In the genomic region with DNA sequence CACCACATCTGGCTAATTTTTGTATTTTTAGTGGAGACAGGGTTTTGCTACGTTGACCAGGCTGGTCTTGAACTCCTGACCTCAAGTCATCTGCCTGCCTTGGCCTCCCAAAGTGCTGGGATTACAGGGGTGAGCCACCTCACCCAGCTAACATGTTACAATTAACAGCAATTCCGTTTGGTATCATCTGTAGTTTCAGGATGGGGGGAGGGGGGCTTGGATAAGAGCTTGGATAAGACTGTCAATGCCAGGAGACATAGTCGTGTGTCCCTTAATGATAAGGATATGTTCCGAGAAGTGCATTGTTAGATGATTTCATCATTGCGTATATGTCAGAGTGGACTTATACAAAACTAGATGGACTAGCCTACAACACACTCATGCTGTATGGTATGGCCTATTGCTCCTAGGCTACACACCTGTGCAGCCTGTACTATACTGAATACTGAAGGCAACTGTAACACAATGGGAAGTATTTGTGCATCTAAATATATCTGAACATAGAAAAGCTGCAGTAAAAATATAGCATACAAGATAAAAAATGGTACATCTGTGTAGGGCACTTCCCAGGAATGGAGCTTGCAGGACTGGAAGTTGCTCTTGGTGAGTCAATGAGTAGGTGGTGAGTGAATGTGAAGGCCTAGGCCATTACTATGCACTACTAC, we compare ENCODE assay signal across 1 cellular context.
A peak's percentile ranks its signal among the peaks of the same experiment; 100 is the strongest.
TF ChIP-seq lines count a peak whose summit lies in the region.

No MANE protein-coding gene starts in this region.

TF ChIP-seq in K562, 482 proteins besides CTCF, POLR2A, EP300 and RAD21 (continued from another document and continues in another):
- TF ChIP-seq, protein P1, sequence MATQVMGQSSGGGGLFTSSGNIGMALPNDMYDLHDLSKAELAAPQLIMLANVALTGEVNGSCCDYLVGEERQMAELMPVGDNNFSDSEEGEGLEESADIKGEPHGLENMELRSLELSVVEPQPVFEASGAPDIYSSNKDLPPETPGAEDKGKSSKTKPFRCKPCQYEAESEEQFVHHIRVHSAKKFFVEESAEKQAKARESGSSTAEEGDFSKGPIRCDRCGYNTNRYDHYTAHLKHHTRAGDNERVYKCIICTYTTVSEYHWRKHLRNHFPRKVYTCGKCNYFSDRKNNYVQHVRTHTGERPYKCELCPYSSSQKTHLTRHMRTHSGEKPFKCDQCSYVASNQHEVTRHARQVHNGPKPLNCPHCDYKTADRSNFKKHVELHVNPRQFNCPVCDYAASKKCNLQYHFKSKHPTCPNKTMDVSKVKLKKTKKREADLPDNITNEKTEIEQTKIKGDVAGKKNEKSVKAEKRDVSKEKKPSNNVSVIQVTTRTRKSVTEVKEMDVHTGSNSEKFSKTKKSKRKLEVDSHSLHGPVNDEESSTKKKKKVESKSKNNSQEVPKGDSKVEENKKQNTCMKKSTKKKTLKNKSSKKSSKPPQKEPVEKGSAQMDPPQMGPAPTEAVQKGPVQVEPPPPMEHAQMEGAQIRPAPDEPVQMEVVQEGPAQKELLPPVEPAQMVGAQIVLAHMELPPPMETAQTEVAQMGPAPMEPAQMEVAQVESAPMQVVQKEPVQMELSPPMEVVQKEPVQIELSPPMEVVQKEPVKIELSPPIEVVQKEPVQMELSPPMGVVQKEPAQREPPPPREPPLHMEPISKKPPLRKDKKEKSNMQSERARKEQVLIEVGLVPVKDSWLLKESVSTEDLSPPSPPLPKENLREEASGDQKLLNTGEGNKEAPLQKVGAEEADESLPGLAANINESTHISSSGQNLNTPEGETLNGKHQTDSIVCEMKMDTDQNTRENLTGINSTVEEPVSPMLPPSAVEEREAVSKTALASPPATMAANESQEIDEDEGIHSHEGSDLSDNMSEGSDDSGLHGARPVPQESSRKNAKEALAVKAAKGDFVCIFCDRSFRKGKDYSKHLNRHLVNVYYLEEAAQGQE (CRISPR knock-in tag; IDR thresholded peaks at IDR 0.05; ENCODE audit: low read depth) = no peak
- no peak for TF ChIP-seq HOXB6 (CRISPR knock-in tag; IDR thresholded peaks at IDR 0.05; ENCODE audit: borderline replicate concordance)
- TF ChIP-seq NRF1 (conservative IDR thresholded peaks at IDR 0.05 in 1 of 2, IDR thresholded peaks at IDR 0.05 in 1 of 2) = no peak
- peak; percentile 52 for TF ChIP-seq NFRKB (IDR thresholded peaks at IDR 0.05; ENCODE audit: low read depth)
- TF ChIP-seq ZMIZ1 (IDR thresholded peaks at IDR 0.05; ENCODE audit: low read depth in 2 of 2, low read length in 2 of 2) = peak in 1 of 2 experiments; percentile 74; a peak in 1 of 4 replicates
- no peak for TF ChIP-seq MIER1 (IDR thresholded peaks at IDR 0.05; ENCODE audit: low read depth)
- TF ChIP-seq HMGN3 (IDR thresholded peaks at IDR 0.05; ENCODE audit: borderline replicate concordance, extremely low read depth, insufficient read length, low read depth, low read length) = no peak
- no peak for TF ChIP-seq ZBTB17 (CRISPR knock-in tag; IDR thresholded peaks at IDR 0.05)
- TF ChIP-seq, protein P2, sequence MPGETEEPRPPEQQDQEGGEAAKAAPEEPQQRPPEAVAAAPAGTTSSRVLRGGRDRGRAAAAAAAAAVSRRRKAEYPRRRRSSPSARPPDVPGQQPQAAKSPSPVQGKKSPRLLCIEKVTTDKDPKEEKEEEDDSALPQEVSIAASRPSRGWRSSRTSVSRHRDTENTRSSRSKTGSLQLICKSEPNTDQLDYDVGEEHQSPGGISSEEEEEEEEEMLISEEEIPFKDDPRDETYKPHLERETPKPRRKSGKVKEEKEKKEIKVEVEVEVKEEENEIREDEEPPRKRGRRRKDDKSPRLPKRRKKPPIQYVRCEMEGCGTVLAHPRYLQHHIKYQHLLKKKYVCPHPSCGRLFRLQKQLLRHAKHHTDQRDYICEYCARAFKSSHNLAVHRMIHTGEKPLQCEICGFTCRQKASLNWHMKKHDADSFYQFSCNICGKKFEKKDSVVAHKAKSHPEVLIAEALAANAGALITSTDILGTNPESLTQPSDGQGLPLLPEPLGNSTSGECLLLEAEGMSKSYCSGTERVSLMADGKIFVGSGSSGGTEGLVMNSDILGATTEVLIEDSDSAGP (CRISPR knock-in tag; IDR thresholded peaks at IDR 0.05) = no peak
- 0 out of 2 replicates have a peak, but pooled peaks have one; percentile 21 for TF ChIP-seq NCOA1 (IDR thresholded peaks at IDR 0.05; ENCODE audit: low read depth)
- TF ChIP-seq HIVEP1 (CRISPR knock-in tag; IDR thresholded peaks at IDR 0.05) = no peak
- peak in 1 of 2 experiments; percentile 73 for TF ChIP-seq AFF1 (IDR thresholded peaks at IDR 0.05; ENCODE audit: low read depth in 1 of 2, partially characterized antibody in 2 of 2)
- no peak for TF ChIP-seq ZNF124 (CRISPR knock-in tag; IDR thresholded peaks at IDR 0.05)
- TF ChIP-seq RBFOX2 (IDR thresholded peaks at IDR 0.05; ENCODE audit: low read depth, low read length) = peak; percentile 34; the same call in 1 of the 2 replicates
- TF ChIP-seq ZNF584 (CRISPR knock-in tag; IDR thresholded peaks at IDR 0.05; ENCODE audit: low read depth) = peak; percentile 72; the same call in 1 of the 2 replicates
- no peak for TF ChIP-seq RBM34 (IDR thresholded peaks at IDR 0.05; ENCODE audit: borderline replicate concordance, insufficient read depth, low read length)
- TF ChIP-seq PHF8 (IDR thresholded peaks at IDR 0.05; ENCODE audit: borderline replicate concordance, low read length) = no peak
- TF ChIP-seq PHF20 (IDR thresholded peaks at IDR 0.05; ENCODE audit: partially characterized antibody) = no peak
- TF ChIP-seq ATF7 (IDR thresholded peaks at IDR 0.05) = peak; percentile 93
- TF ChIP-seq NBN (IDR thresholded peaks at IDR 0.05; ENCODE audit: low read depth) = peak; percentile 34; the same call in 1 of the 2 replicates
- no peak for TF ChIP-seq ATF2 (CRISPR knock-in tag; IDR thresholded peaks at IDR 0.05)
- TF ChIP-seq, protein P3, sequence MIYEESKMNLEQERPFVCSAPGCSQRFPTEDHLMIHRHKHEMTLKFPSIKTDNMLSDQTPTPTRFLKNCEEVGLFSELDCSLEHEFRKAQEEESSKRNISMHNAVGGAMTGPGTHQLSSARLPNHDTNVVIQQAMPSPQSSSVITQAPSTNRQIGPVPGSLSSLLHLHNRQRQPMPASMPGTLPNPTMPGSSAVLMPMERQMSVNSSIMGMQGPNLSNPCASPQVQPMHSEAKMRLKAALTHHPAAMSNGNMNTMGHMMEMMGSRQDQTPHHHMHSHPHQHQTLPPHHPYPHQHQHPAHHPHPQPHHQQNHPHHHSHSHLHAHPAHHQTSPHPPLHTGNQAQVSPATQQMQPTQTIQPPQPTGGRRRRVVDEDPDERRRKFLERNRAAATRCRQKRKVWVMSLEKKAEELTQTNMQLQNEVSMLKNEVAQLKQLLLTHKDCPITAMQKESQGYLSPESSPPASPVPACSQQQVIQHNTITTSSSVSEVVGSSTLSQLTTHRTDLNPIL (CRISPR knock-in tag; IDR thresholded peaks at IDR 0.05) = no peak
- no peak for TF ChIP-seq NFIC (IDR thresholded peaks at IDR 0.05)
- TF ChIP-seq WHSC1 (IDR thresholded peaks at IDR 0.05; ENCODE audit: low read length) = no peak
- TF ChIP-seq, protein P4, sequence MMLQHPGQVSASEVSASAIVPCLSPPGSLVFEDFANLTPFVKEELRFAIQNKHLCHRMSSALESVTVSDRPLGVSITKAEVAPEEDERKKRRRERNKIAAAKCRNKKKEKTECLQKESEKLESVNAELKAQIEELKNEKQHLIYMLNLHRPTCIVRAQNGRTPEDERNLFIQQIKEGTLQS (IDR thresholded peaks at IDR 0.05) = peak; percentile 93
- TF ChIP-seq, protein P4 (CRISPR knock-in tag; conservative IDR thresholded peaks at IDR 0.05) = no peak
- no peak for TF ChIP-seq TGIF2 (CRISPR knock-in tag; IDR thresholded peaks at IDR 0.05)
- no peak for TF ChIP-seq CREB1 (IDR thresholded peaks at IDR 0.05)
- TF ChIP-seq CREB1 (CRISPR knock-in tag; IDR thresholded peaks at IDR 0.05) = no peak
- TF ChIP-seq PML (IDR thresholded peaks at IDR 0.05; ENCODE audit: low read length) = peak; percentile 18; the same call in 1 of the 2 replicates
- no peak for TF ChIP-seq SPI1 (IDR thresholded peaks at IDR 0.05; ENCODE audit: borderline replicate concordance, low read depth, low read length)
- TF ChIP-seq CBX2 (IDR thresholded peaks at IDR 0.05; ENCODE audit: insufficient read depth, low read length, poor library complexity, severe bottlenecking) = no peak
- TF ChIP-seq ARID1B (IDR thresholded peaks at IDR 0.05) = peak; percentile 95
- TF ChIP-seq E2F8 (IDR thresholded peaks at IDR 0.05; ENCODE audit: low read depth, partially characterized antibody) = no peak
- no peak for TF ChIP-seq SRSF3 (IDR thresholded peaks at IDR 0.05; ENCODE audit: insufficient read depth, low read length)
- TF ChIP-seq SMAD1 (IDR thresholded peaks at IDR 0.05; ENCODE audit: low read depth, low read length, partially characterized antibody) = no peak
- no peak for TF ChIP-seq DLX4 (CRISPR knock-in tag; IDR thresholded peaks at IDR 0.05)
